8 cellular contexts compared by ENCODE assay signal in genomic region chr5:181217111-181217804, GRCh38. TPM values are rescaled to one million over a fixed set of nuclear protein-coding genes. Genes with fewer than 3 reads are reported as not detected.
DNase-seq lines count a peak whose midpoint lies in the region; ATAC-seq lines count a peak whose summit lies in the region.

No MANE protein-coding gene starts in this region.

- intact Hi-C loops in posterior cingulate gyrus (cut with DNase I): no loop called here

- peak; percentile 61 to 72 for DNase-seq in activated T-cell treated with anti-CD3 and anti-CD28 coated beads, Interleukin-2, amount 50 U/mL, for 72 hours
- DNase-seq in germinal center (ENCODE audit: low spot score): peak; percentile 47
- peak in 7 of 10 donors; percentile 50 to 93 (median 66) for DNase-seq in posterior cingulate gyrus
- DNase-seq in epidermal melanocyte (ENCODE audit: insufficient read length, low spot score): no peak
- DNase-seq in COLO668 (lab: John Stamatoyannopoulos, UW; ENCODE audit: unreplicated experiment): no peak

- peak; percentile 29 for ATAC-seq in GM18909 (IDR thresholded peaks at IDR 0.05; ENCODE audit: poor library complexity, unreplicated experiment)
- ATAC-seq in activated T-cell treated with anti-CD3 and anti-CD28 coated beads, Interleukin-2, amount 50 U/mL, for 72 hours (replicated peaks in 1 of 2): peak; percentile 10 to 15
- ATAC-seq in HG03039 (IDR thresholded peaks at IDR 0.05; ENCODE audit: unreplicated experiment): no peak

- no peaks in the 10 kb centered on the region for H3K36me3 Mint-ChIP-seq in IgD-negative memory B cell
- H3K36me3 Mint-ChIP-seq in activated T-cell treated with anti-CD3 and anti-CD28 coated beads, Interleukin-2, amount 50 U/mL, for 72 hours (ENCODE audit: insufficient read depth in 2 of 2): peaks cover 2 to 8% of the 10 kb centered on the region in 2 donors

- peak overlapping the region; percentile 84 to 99 (median 94) for H3K4me3 Mint-ChIP-seq in IgD-negative memory B cell
- H3K4me3 Mint-ChIP-seq in activated T-cell treated with anti-CD3 and anti-CD28 coated beads, Interleukin-2, amount 50 U/mL, for 72 hours: peak overlapping the region; percentile 93 to 98

- H3K4me1 Mint-ChIP-seq in IgD-negative memory B cell: peaks cover 18 to 23% (median 19%) of the 10 kb centered on the region in 3 donors
- peaks cover 53% of the 10 kb centered on the region for H3K4me1 Mint-ChIP-seq in activated T-cell treated with anti-CD3 and anti-CD28 coated beads, Interleukin-2, amount 50 U/mL, for 72 hours (ENCODE audit: low read depth)

- peaks cover 0 to 7% (median 0%) of the 10 kb centered on the region in 3 donors for H3K9me3 Mint-ChIP-seq in IgD-negative memory B cell
- no peaks in the 10 kb centered on the region for H3K9me3 Mint-ChIP-seq in activated T-cell treated with anti-CD3 and anti-CD28 coated beads, Interleukin-2, amount 50 U/mL, for 72 hours

- peak overlapping the region; percentile 98 to 100 (median 99) for H3K27ac Mint-ChIP-seq in IgD-negative memory B cell
- H3K27ac Mint-ChIP-seq in activated T-cell treated with anti-CD3 and anti-CD28 coated beads, Interleukin-2, amount 50 U/mL, for 72 hours: peak overlapping the region; percentile 100

- peaks cover 3% of the 10 kb centered on the region for H3K27me3 Mint-ChIP-seq in IgD-negative memory B cell
- H3K27me3 Mint-ChIP-seq in activated T-cell treated with anti-CD3 and anti-CD28 coated beads, Interleukin-2, amount 50 U/mL, for 72 hours (ENCODE audit: low read depth): no peaks in the 10 kb centered on the region

RNA-seq across cellular contexts. Expression of gene TRIM41, which starts 5.8 kb away (rescaled TPM):
- polyA plus RNA-seq in IgD-negative memory B cell: 1.3 TPM
- total RNA-seq in activated T-cell treated with anti-CD3 and anti-CD28 coated beads, Interleukin-2, amount 50 U/mL, for 72 hours: 10 to 100 TPM; 42.1 to 52.1 TPM

RNA-seq across cellular contexts. Expression of gene TRIM7, which starts 12.3 kb away (rescaled TPM):
- polyA plus RNA-seq in IgD-negative memory B cell: 0.71 TPM
- 1 to 10 TPM; 2.4 to 2.9 TPM for total RNA-seq in activated T-cell treated with anti-CD3 and anti-CD28 coated beads, Interleukin-2, amount 50 U/mL, for 72 hours

RNA-seq across cellular contexts. Expression of gene RACK1, which starts 26.4 kb away (rescaled TPM):
- 2,243 TPM for polyA plus RNA-seq in IgD-negative memory B cell
- total RNA-seq in activated T-cell treated with anti-CD3 and anti-CD28 coated beads, Interleukin-2, amount 50 U/mL, for 72 hours: 1,000 to 10,000 TPM; 3,606 to 3,662 TPM

RNA-seq across cellular contexts. Expression of gene TRIM52, which starts 43.7 kb away (rescaled TPM):
- polyA plus RNA-seq in IgD-negative memory B cell: 31.6 TPM
- 10 to 100 TPM; 19.2 to 22.7 TPM for total RNA-seq in activated T-cell treated with anti-CD3 and anti-CD28 coated beads, Interleukin-2, amount 50 U/mL, for 72 hours

Comparison
In these comparisons a context has a peak if more than half of its experiments do, and no peak if none do; other contexts are left out.
1. DNase-seq: peak in activated T-cell treated with anti-CD3 and anti-CD28 coated beads, Interleukin-2, amount 50 U/mL, for 72 hours (2 of 2), germinal center (single experiment) and posterior cingulate gyrus (7 of 10); none in epidermal melanocyte (single experiment) and COLO668 (single experiment).